ENCODE assay signal across 8 cellular contexts in genomic region chr15:99494536-99495233, GRCh38.
DNase-seq lines count a peak whose midpoint lies in the region; ATAC-seq, FAIRE-seq and TF ChIP-seq lines count a peak whose summit lies in the region.
"Not testable (repeated sequence)": the region's sequence is repeated elsewhere in the genome, so short reads cannot be mapped to it uniquely, and the experiment has no call there.

No MANE protein-coding gene starts in this region.

- H3K4me3 Mint-ChIP-seq in activated CD4-positive, alpha-beta T cell treated with anti-CD3 and anti-CD28 coated beads, Interleukin-2, amount 10 ng/mL, durations not matched to agents 7 days and 5 days; activated naive CD4-positive, alpha-beta T cell treated with anti-CD3 and anti-CD28 coated beads, Interleukin-2, amount 10 ng/mL, durations not matched to agents 7 days and 5 days; glutamatergic neuron (ENCODE audit: unreplicated experiment); stimulated activated naive CD8-positive, alpha-beta T cell treated with anti-CD3 and anti-CD28 coated beads, Interleukin-15, amount 100 ng/mL, for 72 hours: not testable (repeated sequence)

- not testable (repeated sequence) for FAIRE-seq in kidney (lab: Jason Lieb, UNC)

- not testable (repeated sequence) for H3K79me1 ChIP-seq in IMR-90 (ENCODE audit: low read depth in 1 of 2, low read length in 2 of 2); neuronal stem cell (ENCODE audit: low read depth, low read length)

- 100% methylated on average over 2 of the region's 40 CpGs; no CpG with 5 or more reads in 1 of the 2 experiments for WGBS in IMR-90 (ENCODE audit: extremely low coverage in 2 of 2, insufficient read length in 1 of 2), 2 experiments
- WGBS in neuronal stem cell (ENCODE audit: extremely low coverage in 2 of 2, insufficient read length in 2 of 2, insufficient replicate concordance in 1 of 2), 2 donors, result no CpG with 5 or more reads among the region's 40 CpGs

- peaks cover 33% of the 10 kb centered on the region for H3K9me3 ChIP-seq in BLaER1
- H3K9me3 ChIP-seq in IMR-90 (ENCODE audit: control insufficient read depth, insufficient read depth, low read length); kidney (ENCODE audit: control insufficient read depth in 1 of 2, low read length in 2 of 2); neuronal stem cell (replicated peaks in 1 of 2; ENCODE audit: control insufficient read depth in 2 of 2, insufficient read depth in 1 of 2, low read depth in 1 of 2, low read length in 2 of 2): not testable (repeated sequence)

- H2AFZ ChIP-seq in IMR-90 (replicated peaks; ENCODE audit: low read length, poor library complexity) (peak overlapping the region; percentile 23), neuronal stem cell (ENCODE audit: low read length) (peak overlapping the region; percentile 85)

- H4K8ac ChIP-seq in IMR-90 (ENCODE audit: low read depth in 2 of 2, low read length in 2 of 2); neuronal stem cell (ENCODE audit: low read depth, low read length): not testable (repeated sequence)

- not testable (repeated sequence) for H3K9me1 ChIP-seq in IMR-90 (ENCODE audit: insufficient read depth, low read length)

- H3K23ac ChIP-seq in IMR-90 (ENCODE audit: low read depth, low read length); neuronal stem cell (ENCODE audit: low read depth, low read length, poor library complexity): not testable (repeated sequence)

- not testable (repeated sequence) for H3K27me3 Mint-ChIP-seq in activated CD4-positive, alpha-beta T cell treated with anti-CD3 and anti-CD28 coated beads, Interleukin-2, amount 10 ng/mL, durations not matched to agents 7 days and 5 days; glutamatergic neuron (ENCODE audit: unreplicated experiment); stimulated activated naive CD8-positive, alpha-beta T cell treated with anti-CD3 and anti-CD28 coated beads, Interleukin-15, amount 100 ng/mL, for 72 hours
- peaks cover 12% of the 10 kb centered on the region for H3K27me3 Mint-ChIP-seq in activated naive CD4-positive, alpha-beta T cell treated with anti-CD3 and anti-CD28 coated beads, Interleukin-2, amount 10 ng/mL, durations not matched to agents 7 days and 5 days

- not testable (repeated sequence) for H3K18ac ChIP-seq in IMR-90 (ENCODE audit: low read depth, low read length)
- H3K18ac ChIP-seq in neuronal stem cell (ENCODE audit: low read length), result peak overlapping the region; percentile 13

- 0 out of 2 replicates have a peak overlapping the region, but pooled peaks have one; percentile 11 for H3K4me3 ChIP-seq in BLaER1
- H3K4me3 ChIP-seq in IMR-90 (ENCODE audit: insufficient read depth, low read depth, low read length); kidney (ENCODE audit: low read length in 2 of 2); neuronal stem cell (ENCODE audit: low read length in 2 of 2): not testable (repeated sequence)

- CTCF ChIA-PET in IMR-90 (lab: Yijun Ruan, JAX), result not testable (repeated sequence)
- CTCF ChIA-PET in activated CD4-positive, alpha-beta T cell treated with anti-CD3 and anti-CD28 coated beads, Interleukin-2, amount 10 ng/mL, durations not matched to agents 7 days and 5 days (lab: Charles Lee), result interaction anchor here (1.1 kb wide), 1 partner anchor 13 kb away, joined by 4 read pairs; no protein-coding TSS in a partner anchor
- CTCF ChIA-PET in activated naive CD4-positive, alpha-beta T cell treated with anti-CD3 and anti-CD28 coated beads, Interleukin-2, amount 10 ng/mL, durations not matched to agents 7 days and 5 days (lab: Charles Lee), result interaction anchor here (0.8 to 1.3 kb wide), 2 partner anchors 10 to 209 kb away, joined by 3 to 5 read pairs; no protein-coding TSS in a partner anchor

- not testable (repeated sequence) for H4K20me1 ChIP-seq in BLaER1; IMR-90 (ENCODE audit: insufficient read depth, low read length)

- not testable (repeated sequence) for TF ChIP-seq POLR2A in IMR-90 (IDR thresholded peaks at IDR 0.05; ENCODE audit: low read depth, low read length)

- DNase-seq in IMR-90; activated CD4-positive, alpha-beta T cell treated with anti-CD3 and anti-CD28 coated beads, Interleukin-2, amount 10 ng/mL, durations not matched to agents 7 days and 5 days; activated naive CD4-positive, alpha-beta T cell treated with anti-CD3 and anti-CD28 coated beads, Interleukin-2, amount 10 ng/mL, durations not matched to agents 7 days and 5 days; glutamatergic neuron; neuronal stem cell (ENCODE audit: low spot score); stimulated activated naive CD8-positive, alpha-beta T cell treated with anti-CD3 and anti-CD28 coated beads, Interleukin-15, amount 100 ng/mL, for 72 hours: not testable (repeated sequence)
- peak; percentile 64 for DNase-seq in kidney

- ATAC-seq in IMR-90 (ENCODE audit: low read depth), result not testable (repeated sequence)
- peak; percentile 30 for ATAC-seq in stimulated activated naive CD8-positive, alpha-beta T cell treated with anti-CD3 and anti-CD28 coated beads, Interleukin-15, amount 100 ng/mL, for 72 hours

- H3K27ac ChIP-seq in BLaER1, result peak overlapping the region; percentile 90
- H3K27ac ChIP-seq in IMR-90 (ENCODE audit: insufficient read depth, low read length); kidney (ENCODE audit: low read depth in 2 of 2, low read length in 2 of 2); neuronal stem cell (replicated peaks; ENCODE audit: low read length): not testable (repeated sequence)

- peaks cover 10% of the 10 kb centered on the region for H3K36me3 Mint-ChIP-seq in activated CD4-positive, alpha-beta T cell treated with anti-CD3 and anti-CD28 coated beads, Interleukin-2, amount 10 ng/mL, durations not matched to agents 7 days and 5 days (ENCODE audit: low read depth)
- peaks cover 13% of the 10 kb centered on the region for H3K36me3 Mint-ChIP-seq in activated naive CD4-positive, alpha-beta T cell treated with anti-CD3 and anti-CD28 coated beads, Interleukin-2, amount 10 ng/mL, durations not matched to agents 7 days and 5 days
- peaks cover 24% of the 10 kb centered on the region for H3K36me3 Mint-ChIP-seq in glutamatergic neuron (ENCODE audit: unreplicated experiment)

- H4K91ac ChIP-seq in IMR-90 (ENCODE audit: insufficient read depth, low read depth, low read length); neuronal stem cell (ENCODE audit: low read depth, low read length, poor library complexity): not testable (repeated sequence)

- H2BK20ac ChIP-seq in IMR-90 (ENCODE audit: low read depth, low read length), result not testable (repeated sequence)

- not testable (repeated sequence) for H3K56ac ChIP-seq in IMR-90 (ENCODE audit: extremely low read depth, insufficient read depth, low read length)

- peak overlapping the region; percentile 89; the same call in 1 of the 2 replicates for H4K5ac ChIP-seq in IMR-90 (ENCODE audit: low read depth, low read length)

- intact Hi-C loops in IMR-90 (cut with micrococcal nuclease); kidney (cut with DNase I): not testable (repeated sequence)

- in situ Hi-C loops in IMR-90 (cut with MboI; ENCODE audit: low sequenced_read_pairs), result not testable (repeated sequence)

- BruUV-seq in IMR-90 (replicated peaks; lab: Mats Ljungman, UMichigan), result not testable (repeated sequence)

- H2BK12ac ChIP-seq in neuronal stem cell (ENCODE audit: low read length), result not testable (repeated sequence)

- H2BK5ac ChIP-seq in IMR-90 (ENCODE audit: low read depth, low read length, poor library complexity, severe bottlenecking); neuronal stem cell (ENCODE audit: low read length): not testable (repeated sequence)

- H3K27ac Mint-ChIP-seq in activated CD4-positive, alpha-beta T cell treated with anti-CD3 and anti-CD28 coated beads, Interleukin-2, amount 10 ng/mL, durations not matched to agents 7 days and 5 days, result peak overlapping the region; percentile 92
- H3K27ac Mint-ChIP-seq in activated naive CD4-positive, alpha-beta T cell treated with anti-CD3 and anti-CD28 coated beads, Interleukin-2, amount 10 ng/mL, durations not matched to agents 7 days and 5 days, result peak overlapping the region; percentile 95
- peak overlapping the region; percentile 91 for H3K27ac Mint-ChIP-seq in glutamatergic neuron (ENCODE audit: unreplicated experiment)
- not testable (repeated sequence) for H3K27ac Mint-ChIP-seq in stimulated activated naive CD8-positive, alpha-beta T cell treated with anti-CD3 and anti-CD28 coated beads, Interleukin-15, amount 100 ng/mL, for 72 hours

- not testable (repeated sequence) for TF ChIP-seq CTCF in IMR-90 (conservative IDR thresholded peaks at IDR 0.05; ENCODE audit: low read depth, low read length); glutamatergic neuron (IDR thresholded peaks at IDR 0.05; ENCODE audit: partially characterized antibody, unreplicated experiment); kidney (IDR thresholded peaks at IDR 0.05; ENCODE audit: borderline replicate concordance, extremely low read depth, insufficient read depth)

- POLR2A ChIA-PET in IMR-90 (lab: Charles Lee; ENCODE audit: unreplicated experiment), result not testable (repeated sequence)
- POLR2A ChIA-PET in activated CD4-positive, alpha-beta T cell treated with anti-CD3 and anti-CD28 coated beads, Interleukin-2, amount 10 ng/mL, durations not matched to agents 7 days and 5 days (lab: Charles Lee), result interaction anchor here (0.6 kb wide), 1 partner anchor 10 kb away, joined by 4 read pairs; no protein-coding TSS in a partner anchor

- H2AK5ac ChIP-seq in IMR-90 (ENCODE audit: low read depth, low read length), result peak overlapping the region; percentile 65; the same call in 1 of the 2 replicates
- H2AK5ac ChIP-seq in neuronal stem cell (ENCODE audit: low read depth, low read length), result not testable (repeated sequence)

- peaks cover 48% of the 10 kb centered on the region for H3K4me1 ChIP-seq in BLaER1
- peaks cover 11% of the 10 kb centered on the region; the same call in 1 of the 2 replicates for H3K4me1 ChIP-seq in IMR-90 (ENCODE audit: control insufficient read depth, insufficient read depth, low read length)
- not testable (repeated sequence) for H3K4me1 ChIP-seq in kidney (ENCODE audit: control insufficient read depth in 1 of 2, insufficient read depth in 1 of 2, low read depth in 1 of 2, low read length in 2 of 2); neuronal stem cell (ENCODE audit: control insufficient read depth in 2 of 2, insufficient read depth in 1 of 2, low read depth in 1 of 2, low read length in 2 of 2)

- H2BK120ac ChIP-seq in IMR-90 (ENCODE audit: low read depth, low read length); neuronal stem cell (ENCODE audit: low read depth, low read length): not testable (repeated sequence)

- peaks cover 30% of the 10 kb centered on the region for H3K4me1 Mint-ChIP-seq in activated CD4-positive, alpha-beta T cell treated with anti-CD3 and anti-CD28 coated beads, Interleukin-2, amount 10 ng/mL, durations not matched to agents 7 days and 5 days
- peaks cover 33% of the 10 kb centered on the region for H3K4me1 Mint-ChIP-seq in activated naive CD4-positive, alpha-beta T cell treated with anti-CD3 and anti-CD28 coated beads, Interleukin-2, amount 10 ng/mL, durations not matched to agents 7 days and 5 days
- H3K4me1 Mint-ChIP-seq in glutamatergic neuron (ENCODE audit: low read depth, unreplicated experiment), result peaks cover 12% of the 10 kb centered on the region
- H3K4me1 Mint-ChIP-seq in stimulated activated naive CD8-positive, alpha-beta T cell treated with anti-CD3 and anti-CD28 coated beads, Interleukin-15, amount 100 ng/mL, for 72 hours, result peaks cover 23% of the 10 kb centered on the region

- H3K27me3 ChIP-seq in BLaER1; IMR-90 (ENCODE audit: control insufficient read depth, insufficient read depth, low read length); neuronal stem cell (ENCODE audit: control insufficient read depth in 3 of 3, insufficient read depth in 3 of 3, low read depth in 1 of 3, low read length in 3 of 3): not testable (repeated sequence)

- peaks cover 16% of the 10 kb centered on the region for H3K9me3 Mint-ChIP-seq in activated CD4-positive, alpha-beta T cell treated with anti-CD3 and anti-CD28 coated beads, Interleukin-2, amount 10 ng/mL, durations not matched to agents 7 days and 5 days
- H3K9me3 Mint-ChIP-seq in activated naive CD4-positive, alpha-beta T cell treated with anti-CD3 and anti-CD28 coated beads, Interleukin-2, amount 10 ng/mL, durations not matched to agents 7 days and 5 days, result peaks cover 11% of the 10 kb centered on the region
- H3K9me3 Mint-ChIP-seq in glutamatergic neuron (ENCODE audit: unreplicated experiment); stimulated activated naive CD8-positive, alpha-beta T cell treated with anti-CD3 and anti-CD28 coated beads, Interleukin-15, amount 100 ng/mL, for 72 hours: not testable (repeated sequence)

- H2AK9ac ChIP-seq in IMR-90 (replicated peaks; ENCODE audit: low read depth, low read length, poor library complexity), result not testable (repeated sequence)

- H2BK15ac ChIP-seq in IMR-90 (ENCODE audit: low read depth, low read length), result not testable (repeated sequence)
- peak overlapping the region; percentile 27 for H2BK15ac ChIP-seq in neuronal stem cell (ENCODE audit: low read length)

- H3K4me2 ChIP-seq in BLaER1, result peak overlapping the region; percentile 75
- not testable (repeated sequence) for H3K4me2 ChIP-seq in IMR-90 (ENCODE audit: low read depth, low read length); neuronal stem cell (ENCODE audit: insufficient read depth, low read length, poor library complexity, severe bottlenecking)

- H3K9ac ChIP-seq in BLaER1, result peak overlapping the region; percentile 76
- H3K9ac ChIP-seq in IMR-90 (ENCODE audit: low read depth, low read length); kidney (ENCODE audit: low read length in 2 of 2); neuronal stem cell (ENCODE audit: low read depth, low read length, poor library complexity): not testable (repeated sequence)

- H3K4ac ChIP-seq in IMR-90 (ENCODE audit: low read depth, low read length); neuronal stem cell (ENCODE audit: low read length): not testable (repeated sequence)

- not testable (repeated sequence) for H3K14ac ChIP-seq in IMR-90 (replicated peaks; ENCODE audit: low read depth, low read length); neuronal stem cell (ENCODE audit: low read length)

- dilution Hi-C loops in IMR-90 (cut with HindIII; ENCODE audit: low sequenced_read_pairs, unreplicated experiment), result not testable (repeated sequence)

- not testable (repeated sequence) for TF ChIP-seq RAD21 in IMR-90 (IDR thresholded peaks at IDR 0.05; ENCODE audit: low read length)

- H3K36me3 ChIP-seq in BLaER1, result peaks cover 20% of the 10 kb centered on the region
- not testable (repeated sequence) for H3K36me3 ChIP-seq in IMR-90 (ENCODE audit: control insufficient read depth, insufficient read depth, low read length); kidney (ENCODE audit: control insufficient read depth in 1 of 2, insufficient read depth in 2 of 2, low read length in 2 of 2); neuronal stem cell (replicated peaks in 1 of 2; ENCODE audit: control insufficient read depth in 2 of 2, insufficient read depth in 2 of 2, low read length in 2 of 2)
